Comparison of ENCODE assay signal across 21 cellular contexts in genomic region chr17:7551396-7551795, GRCh38. TPM values are rescaled to one million over a fixed set of nuclear protein-coding genes. Genes with fewer than 3 reads are reported as not detected.
DNase-seq lines count a peak whose midpoint lies in the region; ATAC-seq and TF ChIP-seq lines count a peak whose summit lies in the region.
"Had no signal": no experiment of that assay in that cellular context is flagged by ENCODE, and none has a peak within 500 bp of the region (broad histone marks: within the 10 kb centered on the region; RNA-seq: fewer than 3 reads in every experiment).

No MANE protein-coding gene starts in this region.

- CTCF ChIA-PET in activated naive CD4-positive, alpha-beta T cell treated with anti-CD3 and anti-CD28 coated beads, Interleukin-2, amount 10 ng/mL, durations not matched to agents 7 days and 5 days (lab: Charles Lee) = interaction anchor here (1.2 to 1.4 kb wide), 2 partner anchors 9 to 37 kb away, joined by 4 to 11 read pairs; no protein-coding TSS in a partner anchor
- CTCF ChIA-PET in activated naive CD4-positive, alpha-beta T cell treated with anti-CD3 and anti-CD28 coated beads for 36 hours (lab: Charles Lee) = interaction anchor here (0.7 to 1.8 kb wide), 4 partner anchors 10 to 114 kb away, joined by 3 to 9 read pairs (median 3); no protein-coding TSS in a partner anchor
- CTCF ChIA-PET in activated CD8-positive, alpha-beta T cell treated with anti-CD3 and anti-CD28 coated beads, Interleukin-2, amount 10 ng/mL, durations not matched to agents 7 days and 5 days (lab: Charles Lee) = interaction anchor here (1.0 to 2.1 kb wide), 4 partner anchors 10 to 33 kb away, joined by 3 to 38 read pairs (median 5); partner anchors contain the start of gene SENP3

- H3K36me3 Mint-ChIP-seq in activated naive CD4-positive, alpha-beta T cell treated with anti-CD3 and anti-CD28 coated beads, Interleukin-2, amount 10 ng/mL, durations not matched to agents 7 days and 5 days = peaks cover 52% of the 10 kb centered on the region
- no peaks in the 10 kb centered on the region for H3K36me3 Mint-ChIP-seq in activated naive CD4-positive, alpha-beta T cell treated with anti-CD3 and anti-CD28 coated beads for 36 hours (ENCODE audit: low read depth)
- H3K36me3 Mint-ChIP-seq in activated CD8-positive, alpha-beta T cell treated with anti-CD3 and anti-CD28 coated beads, Interleukin-2, amount 10 ng/mL, durations not matched to agents 7 days and 5 days (ENCODE audit: low read depth) = peaks cover 56% of the 10 kb centered on the region
- no peaks in the 10 kb centered on the region for H3K36me3 Mint-ChIP-seq in type B pancreatic cell
- H3K36me3 Mint-ChIP-seq: mesothelial cell of epicardium had no signal

- peaks cover 77% of the 10 kb centered on the region for H3K4me1 Mint-ChIP-seq in activated naive CD4-positive, alpha-beta T cell treated with anti-CD3 and anti-CD28 coated beads, Interleukin-2, amount 10 ng/mL, durations not matched to agents 7 days and 5 days
- H3K4me1 Mint-ChIP-seq in activated naive CD4-positive, alpha-beta T cell treated with anti-CD3 and anti-CD28 coated beads for 36 hours (ENCODE audit: low read depth) = peaks cover 59% of the 10 kb centered on the region
- peaks cover 73% of the 10 kb centered on the region for H3K4me1 Mint-ChIP-seq in activated CD8-positive, alpha-beta T cell treated with anti-CD3 and anti-CD28 coated beads, Interleukin-2, amount 10 ng/mL, durations not matched to agents 7 days and 5 days (ENCODE audit: low read depth)
- peaks cover 21% of the 10 kb centered on the region for H3K4me1 Mint-ChIP-seq in type B pancreatic cell (ENCODE audit: unreplicated experiment)

- no peaks in the 10 kb centered on the region for H3K9me3 ChIP-seq in lower lobe of right lung
- H3K9me3 ChIP-seq: MG63, neutrophil had no signal

- TF ChIP-seq CTCF in lower lobe of right lung (IDR thresholded peaks at IDR 0.05) (no peak), type B pancreatic cell (conservative IDR thresholded peaks at IDR 0.05) (no peak)

- POLR2A ChIA-PET in activated CD8-positive, alpha-beta T cell treated with anti-CD3 and anti-CD28 coated beads, Interleukin-2, amount 10 ng/mL, durations not matched to agents 7 days and 5 days (lab: Charles Lee) = interaction anchor here (0.6 to 1.9 kb wide), 6 partner anchors 9 to 303 kb away, joined by 3 to 13 read pairs (median 5); partner anchors contain the start of genes MPDU1, SENP3 and TP53

- no peak for DNase-seq in activated naive CD4-positive, alpha-beta T cell treated with anti-CD3 and anti-CD28 coated beads, Interleukin-2, amount 10 ng/mL, durations not matched to agents 7 days and 5 days
- DNase-seq in activated naive CD4-positive, alpha-beta T cell treated with anti-CD3 and anti-CD28 coated beads for 36 hours = no peak
- DNase-seq in activated CD8-positive, alpha-beta T cell treated with anti-CD3 and anti-CD28 coated beads, Interleukin-2, amount 10 ng/mL, durations not matched to agents 7 days and 5 days = no peak
- DNase-seq in lower lobe of right lung = no peak
- no peak for DNase-seq in type B pancreatic cell (ENCODE audit: extremely low spot score, unreplicated experiment)
- no peak for DNase-seq in KBM-7
- no peak for DNase-seq in cerebellum (ENCODE audit: low spot score)
- DNase-seq: ACHN, activated gamma-delta T cell treated with Interleukin-2 at 50 U/mL for 16 hours, EL, GOT3, hippocampal formation, kidney, MG63, NCI-H146, NCI-H226, SW 1271 had no signal

- peaks cover 27% of the 10 kb centered on the region for H3K4me1 ChIP-seq in lower lobe of right lung

- in situ Hi-C loops in KBM-7 (cut with MboI; ENCODE audit: low pct_unique_long_range_greater_than_20kb, low sequenced_read_pairs) = no loop called here

- H3K27me3 ChIP-seq in lower lobe of right lung (ENCODE audit: low read depth) = no peaks in the 10 kb centered on the region
- H3K27me3 ChIP-seq: MG63 had no signal

- H3K36me3 ChIP-seq in lower lobe of right lung = peaks cover 8% of the 10 kb centered on the region
- H3K36me3 ChIP-seq: MG63, neutrophil had no signal

- no peaks in the 10 kb centered on the region for H3K27me3 Mint-ChIP-seq in activated naive CD4-positive, alpha-beta T cell treated with anti-CD3 and anti-CD28 coated beads, Interleukin-2, amount 10 ng/mL, durations not matched to agents 7 days and 5 days
- H3K27me3 Mint-ChIP-seq in activated naive CD4-positive, alpha-beta T cell treated with anti-CD3 and anti-CD28 coated beads for 36 hours (ENCODE audit: low read depth) = no peaks in the 10 kb centered on the region
- H3K27me3 Mint-ChIP-seq in activated CD8-positive, alpha-beta T cell treated with anti-CD3 and anti-CD28 coated beads, Interleukin-2, amount 10 ng/mL, durations not matched to agents 7 days and 5 days (ENCODE audit: low read depth) = no peaks in the 10 kb centered on the region
- peaks cover 3% of the 10 kb centered on the region for H3K27me3 Mint-ChIP-seq in type B pancreatic cell

- no peak for ATAC-seq in activated CD8-positive, alpha-beta T cell treated with anti-CD3 and anti-CD28 coated beads, Interleukin-2, amount 10 ng/mL, durations not matched to agents 7 days and 5 days
- no peak for ATAC-seq in lower lobe of right lung
- ATAC-seq in HG03280 (IDR thresholded peaks at IDR 0.05; ENCODE audit: unreplicated experiment) = no peak

- no peak overlapping the region for H3K4me3 ChIP-seq in lower lobe of right lung
- H3K4me3 ChIP-seq: MG63 had no signal

- H3K27ac ChIP-seq in lower lobe of right lung = peak overlapping the region; percentile 49
- H3K27ac ChIP-seq: neutrophil, VCaP had no signal

- peak overlapping the region; percentile 86 for H3K4me3 Mint-ChIP-seq in activated naive CD4-positive, alpha-beta T cell treated with anti-CD3 and anti-CD28 coated beads, Interleukin-2, amount 10 ng/mL, durations not matched to agents 7 days and 5 days
- H3K4me3 Mint-ChIP-seq in activated naive CD4-positive, alpha-beta T cell treated with anti-CD3 and anti-CD28 coated beads for 36 hours = no peak overlapping the region
- H3K4me3 Mint-ChIP-seq in activated CD8-positive, alpha-beta T cell treated with anti-CD3 and anti-CD28 coated beads, Interleukin-2, amount 10 ng/mL, durations not matched to agents 7 days and 5 days = peak overlapping the region; percentile 88
- peak overlapping the region; percentile 18 for H3K4me3 Mint-ChIP-seq in type B pancreatic cell
- H3K4me3 Mint-ChIP-seq: mesothelial cell of epicardium had no signal

- peak overlapping the region; percentile 86 for H3K27ac Mint-ChIP-seq in activated naive CD4-positive, alpha-beta T cell treated with anti-CD3 and anti-CD28 coated beads, Interleukin-2, amount 10 ng/mL, durations not matched to agents 7 days and 5 days
- no peak overlapping the region for H3K27ac Mint-ChIP-seq in activated naive CD4-positive, alpha-beta T cell treated with anti-CD3 and anti-CD28 coated beads for 36 hours
- peak overlapping the region; percentile 91 for H3K27ac Mint-ChIP-seq in activated CD8-positive, alpha-beta T cell treated with anti-CD3 and anti-CD28 coated beads, Interleukin-2, amount 10 ng/mL, durations not matched to agents 7 days and 5 days
- peak overlapping the region; percentile 52 for H3K27ac Mint-ChIP-seq in type B pancreatic cell
- H3K27ac Mint-ChIP-seq: mesothelial cell of epicardium had no signal

- no peaks in the 10 kb centered on the region for H3K9me3 Mint-ChIP-seq in activated naive CD4-positive, alpha-beta T cell treated with anti-CD3 and anti-CD28 coated beads, Interleukin-2, amount 10 ng/mL, durations not matched to agents 7 days and 5 days
- no peaks in the 10 kb centered on the region for H3K9me3 Mint-ChIP-seq in activated naive CD4-positive, alpha-beta T cell treated with anti-CD3 and anti-CD28 coated beads for 36 hours
- no peaks in the 10 kb centered on the region for H3K9me3 Mint-ChIP-seq in activated CD8-positive, alpha-beta T cell treated with anti-CD3 and anti-CD28 coated beads, Interleukin-2, amount 10 ng/mL, durations not matched to agents 7 days and 5 days (ENCODE audit: insufficient read depth)
- no peaks in the 10 kb centered on the region for H3K9me3 Mint-ChIP-seq in type B pancreatic cell
- H3K9me3 Mint-ChIP-seq: mesothelial cell of epicardium had no signal

- intact Hi-C loops in activated naive CD4-positive, alpha-beta T cell treated with anti-CD3 and anti-CD28 coated beads for 36 hours (cut with micrococcal nuclease) = no loop called here
- intact Hi-C loops in lower lobe of right lung (cut with DNase I) = no loop called here

RNA-seq across cellular contexts. Expression of gene TNFSF12, which starts 2.5 kb away (rescaled TPM):
- total RNA-seq in activated naive CD4-positive, alpha-beta T cell treated with anti-CD3 and anti-CD28 coated beads for 36 hours = 1 to 10 TPM; 5.8 to 7.4 TPM
- total RNA-seq in activated CD8-positive, alpha-beta T cell treated with anti-CD3 and anti-CD28 coated beads, Interleukin-2, amount 10 ng/mL, durations not matched to agents 7 days and 5 days = 100 to 1,000 TPM in 1 of 2 experiments, 10 to 100 TPM in 1; 93.7 to 100 TPM
- total RNA-seq in lower lobe of right lung (91.3 TPM), type B pancreatic cell (ENCODE audit: low replicate concordance) (4.3 and 11.3 TPM in 2 replicates), cerebellum (1.00 TPM)

RNA-seq across cellular contexts. Expression of gene TNFSF13, which starts 7.2 kb away (rescaled TPM):
- total RNA-seq in activated naive CD4-positive, alpha-beta T cell treated with anti-CD3 and anti-CD28 coated beads for 36 hours = 1 to 10 TPM; 2.1 to 2.6 TPM
- 1 to 10 TPM; 8.0 to 9.0 TPM for total RNA-seq in activated CD8-positive, alpha-beta T cell treated with anti-CD3 and anti-CD28 coated beads, Interleukin-2, amount 10 ng/mL, durations not matched to agents 7 days and 5 days
- total RNA-seq in lower lobe of right lung = 161 TPM
- total RNA-seq in type B pancreatic cell (ENCODE audit: low replicate concordance) = 2.4 and 3.5 TPM in 2 replicates
- total RNA-seq in cerebellum = 1.1 TPM

RNA-seq across cellular contexts. Expression of gene SENP3, which starts 10.3 kb away (rescaled TPM):
- total RNA-seq in activated naive CD4-positive, alpha-beta T cell treated with anti-CD3 and anti-CD28 coated beads for 36 hours = 10 to 100 TPM; 43.2 to 46.9 TPM
- 10 to 100 TPM; 54.4 to 62.0 TPM for total RNA-seq in activated CD8-positive, alpha-beta T cell treated with anti-CD3 and anti-CD28 coated beads, Interleukin-2, amount 10 ng/mL, durations not matched to agents 7 days and 5 days
- total RNA-seq in lower lobe of right lung (87.0 TPM), type B pancreatic cell (ENCODE audit: low replicate concordance) (50.2 and 52.7 TPM in 2 replicates), cerebellum (44.9 TPM)

RNA-seq across cellular contexts. Expression of gene CD68, which starts 28.0 kb away (rescaled TPM):
- 10 to 100 TPM; 11.6 to 12.6 TPM for total RNA-seq in activated naive CD4-positive, alpha-beta T cell treated with anti-CD3 and anti-CD28 coated beads for 36 hours
- total RNA-seq in activated CD8-positive, alpha-beta T cell treated with anti-CD3 and anti-CD28 coated beads, Interleukin-2, amount 10 ng/mL, durations not matched to agents 7 days and 5 days = 10 to 100 TPM in 1 of 2 experiments, 1 to 10 TPM in 1; 9.4 to 10.7 TPM
- total RNA-seq in lower lobe of right lung = 667 TPM
- total RNA-seq in type B pancreatic cell (ENCODE audit: low replicate concordance) = 5.0 and 5.8 TPM in 2 replicates
- 3.2 TPM for total RNA-seq in cerebellum

RNA-seq across cellular contexts. Expression of gene MPDU1, which starts 32.3 kb away (rescaled TPM):
- 10 to 100 TPM; 48.8 to 53.5 TPM for total RNA-seq in activated naive CD4-positive, alpha-beta T cell treated with anti-CD3 and anti-CD28 coated beads for 36 hours
- total RNA-seq in activated CD8-positive, alpha-beta T cell treated with anti-CD3 and anti-CD28 coated beads, Interleukin-2, amount 10 ng/mL, durations not matched to agents 7 days and 5 days = 10 to 100 TPM; 69.0 to 70.4 TPM
- total RNA-seq in lower lobe of right lung (55.3 TPM), type B pancreatic cell (ENCODE audit: low replicate concordance) (61.8 and 67.6 TPM in 2 replicates), cerebellum (37.6 TPM)

Comparison
In these comparisons a context has a peak if more than half of its experiments do, and no peak if none do; other contexts are left out.
1. RNA of gene TNFSF13, which starts 7.2 kb away (total RNA-seq): 161 TPM in lower lobe of right lung (single experiment); 8.0 to 9.0 TPM in activated CD8-positive, alpha-beta T cell treated with anti-CD3 and anti-CD28 coated beads, Interleukin-2, amount 10 ng/mL, durations not matched to agents 7 days and 5 days, 2.4 to 3.5 TPM in type B pancreatic cell, 2.1 to 2.6 TPM in activated naive CD4-positive, alpha-beta T cell treated with anti-CD3 and anti-CD28 coated beads for 36 hours and 1.1 TPM in cerebellum (single experiment); every median in the first group is over 10 times any median in the second.